ENCODE assay signal across 13 cellular contexts in genomic region chr7:95715274-95715673, GRCh38. TPM values are rescaled to one million over a fixed set of nuclear protein-coding genes. Genes with fewer than 3 reads are reported as not detected.
DNase-seq lines count a peak whose midpoint lies in the region; ATAC-seq, FAIRE-seq and TF ChIP-seq lines count a peak whose summit lies in the region.
"Had no signal": no experiment of that assay in that cellular context is flagged by ENCODE, and none has a peak within 500 bp of the region (broad histone marks: within the 10 kb centered on the region; RNA-seq: fewer than 3 reads in every experiment).

No MANE protein-coding gene starts in this region.

- H3K27me3 Mint-ChIP-seq in activated B cell treated with CpG ODN at 0.5 μM for 24 hours, result peaks cover 7% of the 10 kb centered on the region

- TF ChIP-seq RAD21 in HepG2 (CRISPR knock-in tag; IDR thresholded peaks at IDR 0.05), result no peak

- H3K9me3 Mint-ChIP-seq in activated B cell treated with CpG ODN at 0.5 μM for 24 hours, result no peaks in the 10 kb centered on the region
- H3K9me3 Mint-ChIP-seq: HFFc6 had no signal

- in situ Hi-C loops in HepG2 (cut with HindIII; ENCODE audit: extremely low pct_ligation_motif_present, low pct_unique_long_range_greater_than_20kb), result no loop called here

- H3K4me1 Mint-ChIP-seq in activated B cell treated with CpG ODN at 0.5 μM for 24 hours, result peaks cover 17% of the 10 kb centered on the region

- no peak for TF ChIP-seq POLR2A in HepG2 (IDR thresholded peaks at IDR 0.05; ENCODE audit: insufficient read depth in 1 of 2, low read depth in 2 of 2, low read length in 2 of 2)

- no peak overlapping the region for H3K4me3 ChIP-seq in HepG2 (replicated peaks in 1 of 3; ENCODE audit: insufficient read depth in 1 of 3, low read depth in 2 of 3, low read length in 3 of 3)
- H3K4me3 ChIP-seq: body of pancreas had no signal

- no peak overlapping the region for H3K27ac ChIP-seq in HepG2 (ENCODE audit: extremely low read length, insufficient read depth, low read length)
- H3K27ac ChIP-seq: body of pancreas had no signal

- H3K9me3 ChIP-seq in HepG2 (ENCODE audit: low read length), result no peaks in the 10 kb centered on the region
- H3K9me3 ChIP-seq: body of pancreas had no signal

- H3K27ac Mint-ChIP-seq in activated B cell treated with CpG ODN at 0.5 μM for 24 hours, result peak overlapping the region; percentile 12
- H3K27ac Mint-ChIP-seq: HFFc6 had no signal

- H3K36me3 ChIP-seq in HepG2 (replicated peaks in 1 of 2; ENCODE audit: control insufficient read depth in 1 of 2, insufficient read depth in 2 of 2, low read length in 2 of 2), result no peaks in the 10 kb centered on the region

- BruUV-seq in HepG2 (replicated peaks; lab: Mats Ljungman, UMichigan), result no TSS peak

- no peaks in the 10 kb centered on the region for H4K20me1 ChIP-seq in HepG2 (ENCODE audit: insufficient read depth, low read length)

- no peaks in the 10 kb centered on the region for H3K27me3 ChIP-seq in HepG2 (ENCODE audit: control insufficient read depth in 1 of 2, insufficient read depth in 2 of 2, low read length in 2 of 2)
- H3K27me3 ChIP-seq: body of pancreas had no signal

- no peak overlapping the region for H3K9ac ChIP-seq in HepG2 (ENCODE audit: insufficient read depth, low read depth, low read length)

- DNase-seq in activated B cell treated with CpG ODN at 0.5 μM for 24 hours (no peak), DMS114 treated with DMSO at 0.1 percent for 48 hours (lab: John Stamatoyannopoulos, UW; ENCODE audit: unreplicated experiment) (no peak), HuH-7.5 (ENCODE audit: low spot score) (no peak), HepG2 (ENCODE audit: low spot score) (no peak), AML-193 (lab: John Stamatoyannopoulos, UW) (no peak)
- DNase-seq: body of pancreas; HFFc6; Karpas-422; mammary epithelial cell; stimulated activated CD4-positive, alpha-beta T cell treated with anti-CD3 and anti-CD28 coated beads, Interleukin-15, amount 100 ng/mL, for 24 hours had no signal

- no peak for FAIRE-seq in HepG2 (lab: Jason Lieb, UNC)

- POLR2A ChIA-PET in activated B cell treated with CpG ODN at 0.5 μM for 24 hours (lab: Charles Lee) (no interaction called here), HepG2 (lab: Yijun Ruan, JAX) (no interaction called here)

- no peak for TF ChIP-seq EP300 in HepG2 (IDR thresholded peaks at IDR 0.05; ENCODE audit: low read depth in 2 of 2, low read length in 2 of 2)
- no peak for TF ChIP-seq EP300 in HepG2 (CRISPR knock-in tag; IDR thresholded peaks at IDR 0.05; ENCODE audit: borderline replicate concordance)

- no peak overlapping the region for H3K4me2 ChIP-seq in HepG2 (ENCODE audit: low read depth, low read length)

- TF ChIP-seq CTCF in activated B cell treated with CpG ODN at 0.5 μM for 24 hours (IDR thresholded peaks at IDR 0.05), result no peak
- no peak for TF ChIP-seq CTCF in HepG2 (CRISPR knock-in tag; IDR thresholded peaks at IDR 0.05)

- intact Hi-C loops in activated B cell treated with CpG ODN at 0.5 μM for 24 hours (cut with micrococcal nuclease), result loop anchor here (1.0 to 10.0 kb wide), 2 partner anchors 106 to 610 kb away; partner anchors contain the start of gene SLC25A13
- intact Hi-C loops in HepG2 (cut with micrococcal nuclease; ENCODE audit: unreplicated experiment), result no loop called here

- no peak overlapping the region for H3K4me3 Mint-ChIP-seq in activated B cell treated with CpG ODN at 0.5 μM for 24 hours
- H3K4me3 Mint-ChIP-seq: HFFc6 had no signal

- peak; percentile 88 for ATAC-seq in GM18907 (IDR thresholded peaks at IDR 0.05; ENCODE audit: unreplicated experiment)
- ATAC-seq in GM21619 (IDR thresholded peaks at IDR 0.05; ENCODE audit: unreplicated experiment), result peak; percentile 92
- ATAC-seq in HG03108 (IDR thresholded peaks at IDR 0.05; ENCODE audit: unreplicated experiment), result peak; percentile 95
- peak; percentile 95 for ATAC-seq in activated B cell treated with CpG ODN at 0.5 μM for 24 hours (ENCODE audit: low read depth)
- no peak for ATAC-seq in HepG2
- ATAC-seq: body of pancreas had no signal

- no peak overlapping the region for H2AFZ ChIP-seq in HepG2 (ENCODE audit: low read length)

- H3K79me2 ChIP-seq in HepG2 (ENCODE audit: insufficient read depth, low read length), result no peaks in the 10 kb centered on the region

- H3K4me1 ChIP-seq in HepG2 (ENCODE audit: insufficient read depth, low read length), result no peaks in the 10 kb centered on the region
- H3K4me1 ChIP-seq: body of pancreas had no signal

- H3K36me3 Mint-ChIP-seq in activated B cell treated with CpG ODN at 0.5 μM for 24 hours (ENCODE audit: low read depth), result no peaks in the 10 kb centered on the region

- CTCF ChIA-PET in activated B cell treated with CpG ODN at 0.5 μM for 24 hours (lab: Charles Lee) (no interaction called here), HepG2 (lab: Yijun Ruan, JAX; ENCODE audit: low intra/inter-chr PET ratio, low total read pairs) (no interaction called here)

TF ChIP-seq in HepG2, 621 proteins besides CTCF, POLR2A, EP300 and RAD21:
- TF ChIP-seq SCMH1 (CRISPR knock-in tag; IDR thresholded peaks at IDR 0.05; ENCODE audit: borderline replicate concordance) (no peak), CEBPB (IDR thresholded peaks at IDR 0.05; ENCODE audit: borderline replicate concordance, low read depth, low read length) (no peak), CERS6 (CRISPR knock-in tag; IDR thresholded peaks at IDR 0.05) (no peak), ZNF207 (IDR thresholded peaks at IDR 0.05; ENCODE audit: borderline replicate concordance) (no peak), MYNN (CRISPR knock-in tag; IDR thresholded peaks at IDR 0.05; ENCODE audit: low read depth) (no peak), ZNF460 (CRISPR knock-in tag; IDR thresholded peaks at IDR 0.05; ENCODE audit: borderline replicate concordance) (no peak), FUBP1 (CRISPR knock-in tag; IDR thresholded peaks at IDR 0.05; ENCODE audit: borderline replicate concordance) (no peak), ZMYM2 (CRISPR knock-in tag; IDR thresholded peaks at IDR 0.05) (no peak), ZKSCAN1 (IDR thresholded peaks at IDR 0.05; ENCODE audit: low read length) (no peak), ZNF251 (CRISPR knock-in tag; IDR thresholded peaks at IDR 0.05) (no peak), SRSF4 (IDR thresholded peaks at IDR 0.05; ENCODE audit: low read depth, low read length, poor library complexity, severe bottlenecking) (no peak), ZNF652 (CRISPR knock-in tag; IDR thresholded peaks at IDR 0.05; ENCODE audit: borderline replicate concordance, low read depth) (no peak), RCOR2 (CRISPR knock-in tag; IDR thresholded peaks at IDR 0.05) (no peak), ZNF263 (CRISPR knock-in tag; IDR thresholded peaks at IDR 0.05) (no peak)

RNA-seq across cellular contexts. Expression of gene DYNC1I1, which starts 57.1 kb away (rescaled TPM):
- total RNA-seq in activated B cell treated with CpG ODN at 0.5 μM for 24 hours, result not detected in 2 replicates
- 0.08 TPM in 1 of 2 replicates, not detected in the other for total RNA-seq in HepG2 (2016; rRNA removed; fragmentation: Illumina TruSeq; extraction: Trizol)
- total RNA-seq in HepG2 (2016; cell fraction: cytosol; rRNA removed; fragmentation: Illumina TruSeq; extraction: Trizol; ENCODE audit: low read depth), result not detected in 2 replicates
- total RNA-seq in HepG2 (2016; cell fraction: insoluble cytoplasmic fraction; rRNA removed; fragmentation: Illumina TruSeq; extraction: Trizol), result 0.04 TPM in 1 of 2 replicates, not detected in the other
- total RNA-seq in HepG2 (2016; cell fraction: membrane; rRNA removed; fragmentation: Illumina TruSeq; extraction: Trizol), result not detected in 2 replicates
- not detected in 2 replicates for total RNA-seq in HepG2 (2016; cell fraction: nucleus; rRNA removed; fragmentation: Illumina TruSeq; extraction: Trizol)
- polyA plus RNA-seq in HepG2 (2011; rRNA removed), result not detected in 2 replicates
- polyA plus RNA-seq in HepG2 (2011; cell fraction: cytosol; rRNA removed), result not detected in 2 replicates
- not detected in 2 replicates for polyA plus RNA-seq in HepG2 (2011; cell fraction: nucleus; rRNA removed)
- not detected in 2 replicates for polyA plus RNA-seq in HepG2 (2012)
- not detected in 2 replicates for polyA plus RNA-seq in HepG2 (2016; cell fraction: cytosol; fragmentation: Illumina TruSeq; extraction: Trizol; ENCODE audit: low read depth)
- polyA plus RNA-seq in HepG2 (2016; cell fraction: insoluble cytoplasmic fraction; fragmentation: Illumina TruSeq; extraction: Trizol; ENCODE audit: low read depth), result not detected in 2 replicates
- not detected in 2 replicates for polyA plus RNA-seq in HepG2 (2016; cell fraction: membrane; fragmentation: Illumina TruSeq; extraction: Trizol; ENCODE audit: low read depth)
- not detected in 2 replicates for polyA plus RNA-seq in HepG2 (2016; cell fraction: nucleus; fragmentation: Illumina TruSeq; extraction: Trizol; ENCODE audit: insufficient read depth, low read depth)
- polyA minus RNA-seq in HepG2 (2011; rRNA and poly(A)+ RNA removed; ENCODE audit: low replicate concordance), result 0.16 TPM in 1 of 2 replicates, not detected in the other
- not detected in 2 replicates for polyA minus RNA-seq in HepG2 (2011; cell fraction: cytosol; rRNA and poly(A)+ RNA removed)
- polyA minus RNA-seq in HepG2 (2011; cell fraction: nucleus; rRNA and poly(A)+ RNA removed), result not detected in 2 replicates
